9 cellular contexts compared by ENCODE assay signal in genomic region chr17:2710075-2710803, GRCh38. TPM values are rescaled to one million over a fixed set of nuclear protein-coding genes. Genes with fewer than 3 reads are reported as not detected.
DNase-seq lines count a peak whose midpoint lies in the region; ATAC-seq and TF ChIP-seq lines count a peak whose summit lies in the region.
"Had no signal": no experiment of that assay in that cellular context is flagged by ENCODE, and none has a peak within 500 bp of the region (broad histone marks: within the 10 kb centered on the region; RNA-seq: fewer than 3 reads in every experiment).

No MANE protein-coding gene starts in this region.

- H2AFZ ChIP-seq in PC-3 (ENCODE audit: low read length) (no peak overlapping the region), trophoblast cell (ENCODE audit: insufficient read depth, low read length, poor library complexity) (no peak overlapping the region)

- peak overlapping the region; percentile 56 for H3K27ac ChIP-seq in PC-3 (ENCODE audit: low read length)
- no peak overlapping the region for H3K27ac ChIP-seq in trophoblast cell (ENCODE audit: low read depth, low read length)

- H3K9me2 ChIP-seq in PC-3 (replicated peaks; ENCODE audit: low read length), result no peaks in the 10 kb centered on the region

- H3K36me3 ChIP-seq in PC-3 (ENCODE audit: low read depth, low read length) (no peaks in the 10 kb centered on the region), trophoblast cell (ENCODE audit: control insufficient read depth in 1 of 2, insufficient read depth in 2 of 2, low read length in 2 of 2) (no peaks in the 10 kb centered on the region)

- in situ Hi-C loops in G401 (cut with HindIII; ENCODE audit: low sequenced_read_pairs), result no loop called here

- H4K91ac ChIP-seq in trophoblast cell (ENCODE audit: low read depth, low read length), result no peak overlapping the region

- CTCF ChIA-PET in PC-3 (lab: Charles Lee), result no interaction called here

- H2BK120ac ChIP-seq in trophoblast cell (ENCODE audit: insufficient read depth, low read length, poor library complexity), result no peak overlapping the region

- H3K9ac ChIP-seq in PC-3 (ENCODE audit: low read length) (peak overlapping the region; percentile 93), trophoblast cell (ENCODE audit: low read length) (no peak overlapping the region)

- ATAC-seq in PC-3, result no peak

- POLR2A ChIA-PET in PC-3 (lab: Charles Lee; ENCODE audit: unreplicated experiment), result no interaction called here

- no peak overlapping the region for H2BK12ac ChIP-seq in trophoblast cell (ENCODE audit: low read length)

- H3K79me2 ChIP-seq in PC-3 (ENCODE audit: low read length), result peaks cover 68% of the 10 kb centered on the region
- peaks cover 14% of the 10 kb centered on the region for H3K79me2 ChIP-seq in trophoblast cell (ENCODE audit: control insufficient read depth, insufficient read depth, low read length, poor library complexity)

- peaks cover 20% of the 10 kb centered on the region for H3K4me1 ChIP-seq in PC-3 (ENCODE audit: insufficient read depth, low read length)
- peaks cover 18 to 29% of the 10 kb centered on the region in 2 experiments for H3K4me1 ChIP-seq in trophoblast cell (ENCODE audit: control insufficient read depth in 1 of 2, insufficient read depth in 2 of 2, low read length in 2 of 2)

- H3K27me3 ChIP-seq in PC-3 (ENCODE audit: low read length) (no peaks in the 10 kb centered on the region), trophoblast cell (ENCODE audit: insufficient read depth, low read length) (no peaks in the 10 kb centered on the region)

- intact Hi-C loops in PC-3 (cut with micrococcal nuclease), result no loop called here

- DNase-seq in PC-3 (peak; percentile 4), epithelial cell of proximal tubule (ENCODE audit: low read depth) (no peak), trophoblast cell (no peak), GM10266 (ENCODE audit: extremely low spot score) (no peak), epidermal melanocyte (ENCODE audit: insufficient read length, low spot score) (no peak), G401 (ENCODE audit: low spot score) (no peak), iPS-NIHi7 (ENCODE audit: extremely low spot score) (no peak)

- peaks cover 53% of the 10 kb centered on the region for H4K20me1 ChIP-seq in PC-3 (ENCODE audit: low read length)

- no CpG with 5 or more reads among the region's 16 CpGs for WGBS in trophoblast cell (ENCODE audit: extremely low coverage, insufficient coverage, insufficient read length)

- H3K4ac ChIP-seq in trophoblast cell (ENCODE audit: low read depth, low read length), result peak overlapping the region; percentile 28

- TF ChIP-seq CTCF in PC-3 (conservative IDR thresholded peaks at IDR 0.05; ENCODE audit: low read depth, low read length) (no peak), epithelial cell of proximal tubule (conservative IDR thresholded peaks at IDR 0.05; ENCODE audit: low read depth, low read length) (no peak), GM10266 (IDR thresholded peaks at IDR 0.05; ENCODE audit: control insufficient read depth, insufficient read depth, low read depth, missing control alignments) (no peak)

- H3K4me3 ChIP-seq in GM08714 (ENCODE audit: low read length) (peak overlapping the region; percentile 74), PC-3 (ENCODE audit: low read length) (peak overlapping the region; percentile 97), epithelial cell of proximal tubule (ENCODE audit: low read depth, low read length) (peak overlapping the region; percentile 72), trophoblast cell (ENCODE audit: low read depth, low read length) (no peak overlapping the region)

- H3K79me1 ChIP-seq in trophoblast cell (ENCODE audit: low read length), result peaks cover 2% of the 10 kb centered on the region

- H2AK5ac ChIP-seq in trophoblast cell (ENCODE audit: low read length), result no peak overlapping the region

- H3K9me3 ChIP-seq in PC-3 (ENCODE audit: low read length), result no peaks in the 10 kb centered on the region
- H3K9me3 ChIP-seq in trophoblast cell (ENCODE audit: insufficient read depth, low read depth, low read length), result no peaks in the 10 kb centered on the region

- BruUV-seq in PC-3 (replicated peaks; lab: Mats Ljungman, UMichigan), result TSS peak; percentile 70

- H3F3A ChIP-seq in PC-3 (ENCODE audit: low read length, unreplicated experiment), result no peaks in the 10 kb centered on the region

- no peak overlapping the region for H2BK5ac ChIP-seq in trophoblast cell (ENCODE audit: low read depth, low read length, poor library complexity)

- H3K23ac ChIP-seq in trophoblast cell (ENCODE audit: low read length), result no peak overlapping the region

- no peak overlapping the region for H4K8ac ChIP-seq in trophoblast cell (ENCODE audit: low read depth, low read length)

- H3K14ac ChIP-seq in trophoblast cell (ENCODE audit: low read length), result no peak overlapping the region

- no peak overlapping the region for H4K12ac ChIP-seq in trophoblast cell (ENCODE audit: low read depth, low read length)

- peak overlapping the region; percentile 96 for H3K4me2 ChIP-seq in PC-3 (ENCODE audit: low read length)
- peak overlapping the region; percentile 86 for H3K4me2 ChIP-seq in trophoblast cell (ENCODE audit: low read length)

- H3K18ac ChIP-seq in trophoblast cell (ENCODE audit: low read length), result no peak overlapping the region

RNA-seq across cellular contexts. Expression of gene CLUH, which starts 1.3 kb away (rescaled TPM):
- total RNA-seq in PC-3 (2014; rRNA removed) (108 and 148 TPM in 2 replicates), epithelial cell of proximal tubule (65.7 and 107 TPM in 2 replicates)
- 28.9 and 29.4 TPM in 2 replicates for polyA plus RNA-seq in trophoblast cell (2013)
- total RNA-seq in G401 (2014; rRNA removed; shearing (Covaris generic)), result 54.1 and 58.1 TPM in 2 replicates

RNA-seq across cellular contexts. Expression of gene CCDC92B, which starts 39.2 kb away (rescaled TPM):
- total RNA-seq in PC-3 (2014; rRNA removed), result not detected in 2 replicates
- 0.06 TPM in 1 of 2 replicates, not detected in the other for total RNA-seq in epithelial cell of proximal tubule
- 0.08 TPM in 2 replicates for polyA plus RNA-seq in trophoblast cell (2013)
- total RNA-seq in G401 (2014; rRNA removed; shearing (Covaris generic)), result 0.06 and 0.31 TPM in 2 replicates
- total RNA-seq: LHCN-M2 had no signal
